10 cellular contexts compared by ENCODE assay signal in genomic region chr6:87789198-87789899, GRCh38.
A peak's percentile ranks its signal among the peaks of the same experiment; 100 is the strongest.
DNase-seq lines count a peak whose midpoint lies in the region; ATAC-seq and TF ChIP-seq lines count a peak whose summit lies in the region.
"Had no signal": no experiment of that assay in that cellular context is flagged by ENCODE, and none has a peak within 500 bp of the region (broad histone marks: within the 10 kb centered on the region; RNA-seq: fewer than 3 reads in every experiment).

No MANE protein-coding gene starts in this region.

- H3K27ac ChIP-seq in HCT116 (ENCODE audit: low read depth, low read length) (no peak overlapping the region), RWPE1 (peak overlapping the region; percentile 64), gastrocnemius medialis (no peak overlapping the region)

- RAD21 ChIA-PET in HCT116 (lab: Charles Lee; ENCODE audit: low non-redundant PET in 1 of 2, low total read pairs in 2 of 2, uncharacterized antibody in 2 of 2, unreplicated experiment in 2 of 2): interaction anchor here in 1 of 2 experiments (0.6 kb wide), 1 partner anchor 102 kb away, joined by 5 read pairs; no protein-coding TSS in a partner anchor

- POLR2A ChIA-PET in HCT116 (lab: Charles Lee): no interaction called here
- POLR2A ChIA-PET in RWPE1 (lab: Yijun Ruan, JAX; ENCODE audit: low non-redundant PET): no interaction called here

- no peaks in the 10 kb centered on the region for H3K9me2 ChIP-seq in HCT116 (ENCODE audit: insufficient read depth)

- no peak overlapping the region for H3K4me3 Mint-ChIP-seq in stimulated activated effector memory CD8-positive, alpha-beta T cell treated with anti-CD3 and anti-CD28 coated beads, Interleukin-12 subunit alpha, Interleukin-12 subunit beta, amount 100 ng/mL, for 72 hours

- H2AFZ ChIP-seq in HCT116 (ENCODE audit: low read depth, low read length, poor library complexity, severe bottlenecking): peak overlapping the region; percentile 70

- in situ Hi-C loops in gastrocnemius medialis (cut with MboI; ENCODE audit: low sequenced_read_pairs in 4 of 4): loop anchor here in 1 of 4 donors (25.0 kb wide), 1 partner anchor 202 kb away; the partner anchor contains the start of genes ORC3 and RARS2

- no peak for TF ChIP-seq CTCF in HCT116 (IDR thresholded peaks at IDR 0.05 in 2 of 3, conservative IDR thresholded peaks at IDR 0.05 in 1 of 3; ENCODE audit: borderline replicate concordance in 1 of 3, insufficient read depth in 1 of 3, low read depth in 2 of 3, low read length in 2 of 3)
- no peak for TF ChIP-seq CTCF in RWPE1 (conservative IDR thresholded peaks at IDR 0.05; ENCODE audit: low read depth)
- no peak for TF ChIP-seq CTCF in fibroblast of pulmonary artery (IDR thresholded peaks at IDR 0.05; ENCODE audit: low read length, missing control alignments)
- TF ChIP-seq CTCF in gastrocnemius medialis (IDR thresholded peaks at IDR 0.05 in 4 of 5, conservative IDR thresholded peaks at IDR 0.05 in 1 of 5): no peak

- no peak overlapping the region for H3K27ac Mint-ChIP-seq in stimulated activated effector memory CD8-positive, alpha-beta T cell treated with anti-CD3 and anti-CD28 coated beads, Interleukin-12 subunit alpha, Interleukin-12 subunit beta, amount 100 ng/mL, for 72 hours
- H3K27ac Mint-ChIP-seq: activated T-helper 2 cell treated with anti-CD3 and anti-CD28 coated beads, Interferon-gamma antibody, Interleukin-2, Interleukin-4, amounts not matched to agents 10 μg/mL and 5 μg/mL and 100 μg/mL, durations not matched to agents 14 hours and 24 hours and 36 hours had no signal

- H3K4me2 ChIP-seq in HCT116 (ENCODE audit: low read length): peak overlapping the region; percentile 52

- no TSS peak for BruUV-seq in HCT116 (replicated peaks; lab: Mats Ljungman, UMichigan)

- CTCF ChIA-PET in HCT116 (lab: Charles Lee) (no interaction called here), RWPE1 (lab: Yijun Ruan, JAX) (interaction anchor here (0.8 kb wide), 1 partner anchor 8 kb away, joined by 3 read pairs; no protein-coding TSS in a partner anchor)

- no peaks in the 10 kb centered on the region for H3K9me3 Mint-ChIP-seq in stimulated activated effector memory CD8-positive, alpha-beta T cell treated with anti-CD3 and anti-CD28 coated beads, Interleukin-12 subunit alpha, Interleukin-12 subunit beta, amount 100 ng/mL, for 72 hours
- H3K9me3 Mint-ChIP-seq: activated T-helper 2 cell treated with anti-CD3 and anti-CD28 coated beads, Interferon-gamma antibody, Interleukin-2, Interleukin-4, amounts not matched to agents 10 μg/mL and 5 μg/mL and 100 μg/mL, durations not matched to agents 14 hours and 24 hours and 36 hours had no signal

- no peaks in the 10 kb centered on the region for H3K4me1 Mint-ChIP-seq in stimulated activated effector memory CD8-positive, alpha-beta T cell treated with anti-CD3 and anti-CD28 coated beads, Interleukin-12 subunit alpha, Interleukin-12 subunit beta, amount 100 ng/mL, for 72 hours

- H3K36me3 ChIP-seq in HCT116 (ENCODE audit: control insufficient read depth in 1 of 2, insufficient read depth in 2 of 2, low read length in 2 of 2): no peaks in the 10 kb centered on the region
- no peaks in the 10 kb centered on the region for H3K36me3 ChIP-seq in gastrocnemius medialis

- TF ChIP-seq POLR2A in HCT116 (IDR thresholded peaks at IDR 0.05; ENCODE audit: borderline replicate concordance, extremely low read depth, insufficient read depth, insufficient read length) (no peak), gastrocnemius medialis (IDR thresholded peaks at IDR 0.05) (no peak)

- H3K9me3 ChIP-seq in HCT116 (ENCODE audit: control insufficient read depth in 1 of 2, insufficient read depth in 1 of 2, low read depth in 1 of 2, low read length in 2 of 2): no peaks in the 10 kb centered on the region
- H3K9me3 ChIP-seq in gastrocnemius medialis: no peaks in the 10 kb centered on the region

- no peaks in the 10 kb centered on the region for H3K79me2 ChIP-seq in HCT116 (ENCODE audit: insufficient read depth, low read length)

- H3K4me1 ChIP-seq in HCT116 (ENCODE audit: control insufficient read depth in 1 of 2, insufficient read depth in 2 of 2, low read length in 2 of 2) (peaks cover 2 to 13% of the 10 kb centered on the region in 2 experiments; a peak in 2 of 4 replicates), gastrocnemius medialis (no peaks in the 10 kb centered on the region)

- H4K20me1 ChIP-seq in HCT116 (ENCODE audit: insufficient read depth): no peaks in the 10 kb centered on the region

- H3K4me3 ChIP-seq in HCT116 (replicated peaks in 1 of 2; ENCODE audit: low read depth in 1 of 2, low read length in 2 of 2): 0 out of 4 replicates have a peak overlapping the region, but pooled peaks of 1 of the 2 experiments have one; percentile 14
- peak overlapping the region; percentile 13 for H3K4me3 ChIP-seq in fibroblast of pulmonary artery (replicated peaks; ENCODE audit: low read depth, low read length)
- no peak overlapping the region for H3K4me3 ChIP-seq in gastrocnemius medialis

- H3K9ac ChIP-seq in HCT116 (ENCODE audit: low read length): no peak overlapping the region

- H3K36me3 Mint-ChIP-seq in stimulated activated effector memory CD8-positive, alpha-beta T cell treated with anti-CD3 and anti-CD28 coated beads, Interleukin-12 subunit alpha, Interleukin-12 subunit beta, amount 100 ng/mL, for 72 hours: no peaks in the 10 kb centered on the region

- intact Hi-C loops in HCT116 (cut with micrococcal nuclease) (no loop called here), gastrocnemius medialis (cut with DNase I; ENCODE audit: low total_unique reads) (no loop called here)

- ATAC-seq in HCT116: peak; percentile 88
- peak; percentile 62 to 70 for ATAC-seq in gastrocnemius medialis
- no peak for ATAC-seq in stimulated activated effector memory CD8-positive, alpha-beta T cell treated with anti-CD3 and anti-CD28 coated beads, Interleukin-12 subunit alpha, Interleukin-12 subunit beta, amount 100 ng/mL, for 72 hours
- no peak for ATAC-seq in HG02938 (IDR thresholded peaks at IDR 0.05; ENCODE audit: unreplicated experiment)
- no peak for ATAC-seq in GM21390 (IDR thresholded peaks at IDR 0.05; ENCODE audit: unreplicated experiment)
- ATAC-seq: Panc1 had no signal

- TF ChIP-seq RAD21 in HCT116 (IDR thresholded peaks at IDR 0.05; ENCODE audit: low read depth): no peak

- DNase-seq in HCT116 (ENCODE audit: low read depth, low spot score): no peak
- DNase-seq in RWPE1 (ENCODE audit: low spot score): peak; percentile 78
- DNase-seq in fibroblast of pulmonary artery (ENCODE audit: low read depth): peak; percentile 86
- no peak for DNase-seq in gastrocnemius medialis
- DNase-seq in stimulated activated effector memory CD8-positive, alpha-beta T cell treated with anti-CD3 and anti-CD28 coated beads, Interleukin-12 subunit alpha, Interleukin-12 subunit beta, amount 100 ng/mL, for 72 hours (ENCODE audit: low spot score in 2 of 2): no peak
- no peak for DNase-seq in NK-92 (lab: John Stamatoyannopoulos, UW; ENCODE audit: unreplicated experiment)

- H3K27me3 ChIP-seq in HCT116 (ENCODE audit: insufficient read depth, low read length) (no peaks in the 10 kb centered on the region), gastrocnemius medialis (no peaks in the 10 kb centered on the region)

TF ChIP-seq in HCT116, 20 proteins besides CTCF, POLR2A, EP300 and RAD21:
- TF ChIP-seq FOSL1 (IDR thresholded peaks at IDR 0.05; ENCODE audit: low read depth) (peak; percentile 29; the same call in 1 of the 2 replicates), JUND (IDR thresholded peaks at IDR 0.05) (peak; percentile 44), ZNF274 (IDR thresholded peaks at IDR 0.05; ENCODE audit: low read depth, low read length) (no peak), TCF7L2 (IDR thresholded peaks at IDR 0.05; ENCODE audit: borderline replicate concordance, extremely low read depth, insufficient read depth, insufficient read length) (no peak), ZBTB33 (IDR thresholded peaks at IDR 0.05; ENCODE audit: extremely low read depth, insufficient replicate concordance, low read length) (no peak)

Comparison
In these comparisons a context has a peak if more than half of its experiments do, and no peak if none do; other contexts are left out.
1. ATAC-seq: peak in HCT116 (single experiment) and gastrocnemius medialis (2 of 2); none in stimulated activated effector memory CD8-positive, alpha-beta T cell treated with anti-CD3 and anti-CD28 coated beads, Interleukin-12 subunit alpha, Interleukin-12 subunit beta, amount 100 ng/mL, for 72 hours (single experiment), HG02938 (single experiment) and GM21390 (single experiment).
2. DNase-seq: peak in RWPE1 (single experiment) and fibroblast of pulmonary artery (single experiment); none in HCT116 (single experiment), gastrocnemius medialis (0 of 2), stimulated activated effector memory CD8-positive, alpha-beta T cell treated with anti-CD3 and anti-CD28 coated beads, Interleukin-12 subunit alpha, Interleukin-12 subunit beta, amount 100 ng/mL, for 72 hours (0 of 2) and NK-92 (single experiment).